29 cellular contexts compared by ENCODE assay signal in the genomic region with DNA sequence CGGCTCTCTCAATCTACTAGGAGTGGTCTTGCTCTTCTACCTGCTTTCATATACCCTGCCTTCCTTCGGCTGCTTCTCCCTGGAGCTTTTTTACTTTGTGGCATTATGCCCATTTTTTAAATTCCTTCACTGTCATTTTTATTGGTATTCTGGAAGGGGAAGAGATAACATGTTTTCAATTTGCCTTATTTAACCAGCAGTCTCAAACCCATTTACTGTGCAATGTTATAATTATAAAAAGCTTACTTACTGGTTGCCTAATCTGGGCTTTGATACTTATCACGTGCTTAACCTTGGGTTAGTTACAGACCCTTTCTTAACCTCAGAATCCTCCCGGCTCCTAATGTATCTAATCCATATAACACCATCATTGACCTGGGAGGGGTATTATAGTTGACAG.
"Had no signal": no experiment of that assay in that cellular context is flagged by ENCODE, and none has a peak within 500 bp of the region (broad histone marks: within the 10 kb centered on the region; RNA-seq: fewer than 3 reads in every experiment).

No MANE protein-coding gene starts in this region.

- H3K27ac ChIP-seq: SJCRH30 had no signal

- H3K4me3 ChIP-seq: MG63, SJCRH30 had no signal

- H3K9me3 ChIP-seq: MG63, SJCRH30 had no signal

- DNase-seq: activated CD4-positive, alpha-beta T cell treated with anti-CD3 and anti-CD28 coated beads, Interleukin-2, amount 10 ng/mL, durations not matched to agents 24 days and 14 days; activated CD4-positive, alpha-beta T cell treated with anti-CD3 and anti-CD28 coated beads, Interleukin-2, amount 50 U/mL, for 4 hours; activated CD8-positive, alpha-beta T cell treated with anti-CD3 and anti-CD28 coated beads for 36 hours; activated gamma-delta T cell treated with Interleukin-2 at 50 U/mL for 16 hours; activated naive CD4-positive, alpha-beta T cell treated with anti-CD3 and anti-CD28 coated beads for 36 hours; activated T-cell treated with anti-CD3 and anti-CD28 coated beads for 4 hours; activated T-cell treated with anti-CD3 and anti-CD28 coated beads, Interleukin-2, amount 50 U/mL, for 4 hours; anterior cingulate cortex; central memory CD4-positive, alpha-beta T cell; Kasumi-1; KG1; MG63; NCI-H1048; NCI-H1436 treated with DMSO at 0.1 percent for 48 hours; NCI-H1694 treated with DMSO at 0.1 percent for 48 hours; NCI-H2029; NCI-H2107; NCI-H2171 treated with DMSO at 0.1 percent for 48 hours; NCI-H2227 treated with DMSO at 0.1 percent for 48 hours; NCI-H446; NCI-H510A treated with DMSO at 0.1 percent for 48 hours; NCI-H526 treated with DMSO at 0.1 percent for 48 hours; NCI-H774; SHP77; SJCRH30; SW 1271; T-helper 1 cell; T-helper 2 cell; T-helper 9 cell had no signal

- H3K27me3 ChIP-seq: MG63, SJCRH30 had no signal

- H3K36me3 ChIP-seq: SJCRH30 had no signal

- H3K4me1 ChIP-seq: SJCRH30 had no signal
